In the genomic region with DNA sequence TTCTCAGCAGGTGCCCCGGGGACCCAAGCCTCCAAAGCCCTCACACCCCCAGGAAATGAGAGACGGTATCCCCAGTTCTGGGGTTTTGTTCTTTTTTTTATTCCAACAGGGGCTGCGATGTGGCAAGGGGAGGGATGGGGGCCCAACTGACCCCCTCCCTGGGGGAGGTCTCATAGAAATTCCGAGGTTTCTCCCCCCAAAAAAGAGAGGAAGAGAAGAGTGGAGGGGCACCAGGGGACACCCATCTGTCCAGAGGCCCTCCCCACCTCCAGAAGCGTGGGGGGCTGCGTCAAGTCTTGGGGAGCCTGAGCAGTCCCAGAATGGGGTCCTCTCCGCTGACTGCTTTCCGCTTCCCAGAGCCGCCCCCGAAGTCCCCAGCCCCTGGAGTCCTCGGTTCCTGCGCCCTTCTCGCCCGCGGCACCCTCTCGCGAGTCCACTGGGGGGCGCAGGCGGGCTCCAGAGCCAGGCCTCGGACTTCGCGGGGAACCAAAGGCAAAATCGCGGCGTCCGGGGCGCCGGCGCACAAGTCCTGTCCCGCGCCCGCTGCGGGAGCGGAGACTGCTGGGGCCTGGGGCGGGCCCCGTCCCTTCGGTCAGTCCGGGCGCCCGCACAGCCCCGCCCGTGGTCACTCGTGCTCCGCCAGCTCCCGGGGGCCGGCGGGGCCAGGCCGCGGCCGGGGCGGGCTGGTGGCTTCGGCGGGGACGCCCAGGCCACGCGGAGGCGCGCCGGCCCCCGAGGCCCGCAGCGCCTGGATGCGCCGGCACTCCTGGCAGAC, we compare ENCODE assay signal across 8 cellular contexts. TPM values are rescaled to one million over a fixed set of nuclear protein-coding genes. Genes with fewer than 3 reads are reported as not detected.
DNase-seq lines count a peak whose midpoint lies in the region; ATAC-seq, FAIRE-seq and TF ChIP-seq lines count a peak whose summit lies in the region.

No MANE protein-coding gene starts in this region.

- H3K27me3 ChIP-seq in BE2C = no peaks in the 10 kb centered on the region
- H3K27me3 ChIP-seq in GM23248 (replicated peaks; ENCODE audit: insufficient read depth) = peaks cover 40% of the 10 kb centered on the region
- peaks cover 4% of the 10 kb centered on the region; the same call in 1 of the 2 replicates for H3K27me3 ChIP-seq in Panc1 (ENCODE audit: control insufficient read depth, insufficient read depth, low read length)
- peaks cover 11% of the 10 kb centered on the region for H3K27me3 ChIP-seq in mammary epithelial cell (ENCODE audit: insufficient read depth, low read length)
- peaks cover 77% of the 10 kb centered on the region for H3K27me3 ChIP-seq in lower lobe of right lung (ENCODE audit: low read depth)

- DNase-seq in BE2C = peak; percentile 90
- DNase-seq in GM23248 = peak; percentile 86
- no peak for DNase-seq in Panc1 (ENCODE audit: low read depth, low spot score)
- no peak for DNase-seq in mammary epithelial cell
- no peak for DNase-seq in lower lobe of right lung
- peak; percentile 70 for DNase-seq in urothelium cell line (ENCODE audit: low spot score)
- no peak for DNase-seq in A172 (ENCODE audit: low spot score)

- FAIRE-seq in urothelium cell line (lab: Jason Lieb, UNC) = no peak

- H4K20me1 ChIP-seq in GM23248 (ENCODE audit: insufficient read depth) (no peaks in the 10 kb centered on the region), mammary epithelial cell (ENCODE audit: insufficient read depth, low read length) (no peaks in the 10 kb centered on the region)

- no peaks in the 10 kb centered on the region for H3K9me2 ChIP-seq in GM23248 (ENCODE audit: insufficient read depth)

- POLR2A ChIA-PET in Panc1 (lab: Charles Lee) = no interaction called here

- no peak overlapping the region for H2AFZ ChIP-seq in GM23248
- H2AFZ ChIP-seq in mammary epithelial cell (ENCODE audit: low read depth, low read length) = no peak overlapping the region

- CTCF ChIA-PET in Panc1 (lab: Charles Lee) (interaction anchor here (0.6 kb wide), 1 partner anchor 70 kb away, joined by 3 read pairs; a partner anchor contains a TSS), mammary epithelial cell (lab: Charles Lee; ENCODE audit: low non-redundant PET) (no interaction called here)

- dilution Hi-C loops in mammary epithelial cell (cut with HindIII; ENCODE audit: low sequenced_read_pairs) = no loop called here

- H3K9ac ChIP-seq in GM23248 (no peak overlapping the region), mammary epithelial cell (ENCODE audit: insufficient read depth, low read length) (no peak overlapping the region)

- TF ChIP-seq CTCF in BE2C (IDR thresholded peaks at IDR 0.05; ENCODE audit: low read depth, low read length) (peak; percentile 79), Panc1 (IDR thresholded peaks at IDR 0.05) (peak; percentile 88), mammary epithelial cell (conservative IDR thresholded peaks at IDR 0.05 in 1 of 2, IDR thresholded peaks at IDR 0.05 in 1 of 2; ENCODE audit: extremely low read depth in 1 of 2, insufficient read depth in 1 of 2, low read depth in 1 of 2, low read length in 2 of 2) (peak; percentile 38 to 71), lower lobe of right lung (IDR thresholded peaks at IDR 0.05) (peak; percentile 49)

- 4 to 5% methylated on average over 33 to 59 of the region's 64 CpGs for WGBS in GM23248 (ENCODE audit: low coverage in 1 of 2, low lambda C conversion rate in 2 of 2, missing lambda C conversion rate in 2 of 2), 2 experiments
- 18% methylated on average over 4 of the region's 64 CpGs for whole genome bisulfite sequencing in mammary epithelial cell (ENCODE audit: low coverage, missing lambda C conversion rate)

- no TSS peak for BruUV-seq in Panc1 (replicated peaks; lab: Mats Ljungman, UMichigan)
- no TSS peak for BruUV-seq in mammary epithelial cell (replicated peaks; lab: Mats Ljungman, UMichigan)

- H3K27ac ChIP-seq in GM23248 (no peak overlapping the region), Panc1 (ENCODE audit: low read length) (no peak overlapping the region), mammary epithelial cell (ENCODE audit: insufficient read depth, low read depth, low read length) (no peak overlapping the region), lower lobe of right lung (no peak overlapping the region)

- in situ Hi-C loops in GM23248 (cut with MboI) (no loop called here), Panc1 (cut with HindIII; ENCODE audit: low pct_unique_long_range_greater_than_20kb, low sequenced_read_pairs) (no loop called here), mammary epithelial cell (cut with MboI; ENCODE audit: low sequenced_read_pairs in 2 of 2) (no loop called here)

- no peaks in the 10 kb centered on the region for H3F3A ChIP-seq in GM23248 (ENCODE audit: insufficient read depth)

- no peaks in the 10 kb centered on the region for H3K36me3 ChIP-seq in BE2C
- H3K36me3 ChIP-seq in GM23248 (ENCODE audit: low read depth) = no peaks in the 10 kb centered on the region
- no peaks in the 10 kb centered on the region; the same call in 1 of the 2 replicates for H3K36me3 ChIP-seq in Panc1 (ENCODE audit: control insufficient read depth, insufficient read depth, low read length)
- no peaks in the 10 kb centered on the region for H3K36me3 ChIP-seq in mammary epithelial cell (ENCODE audit: insufficient read depth, low read length)
- H3K36me3 ChIP-seq in lower lobe of right lung = no peaks in the 10 kb centered on the region

- no peak overlapping the region for H3K4me2 ChIP-seq in GM23248 (ENCODE audit: unreplicated experiment)
- H3K4me2 ChIP-seq in mammary epithelial cell (ENCODE audit: insufficient read depth, low read depth, low read length) = peak overlapping the region; percentile 43

- H3K79me2 ChIP-seq in GM23248 (ENCODE audit: insufficient read depth) = no peaks in the 10 kb centered on the region
- no peaks in the 10 kb centered on the region for H3K79me2 ChIP-seq in mammary epithelial cell (ENCODE audit: insufficient read depth, low read length)

- ATAC-seq in Panc1 (peak; percentile 63), lower lobe of right lung (peak in 1 of 2 donors; percentile 20), GM18517 (IDR thresholded peaks at IDR 0.05; ENCODE audit: unreplicated experiment) (no peak)

- H3K4me3 ChIP-seq in BE2C (ENCODE audit: low read depth, low read length) = peak overlapping the region; percentile 65
- H3K4me3 ChIP-seq in GM23248 = peak overlapping the region; percentile 61; the same call in 1 of the 2 replicates
- peak overlapping the region in 1 of 2 experiments; percentile 13; a peak in 1 of 4 replicates for H3K4me3 ChIP-seq in Panc1 (ENCODE audit: low read depth in 2 of 2, low read length in 2 of 2)
- no peak overlapping the region for H3K4me3 ChIP-seq in mammary epithelial cell (replicated peaks in 1 of 3; ENCODE audit: insufficient read depth in 1 of 3, low read depth in 2 of 3, low read length in 3 of 3)
- H3K4me3 ChIP-seq in lower lobe of right lung = no peak overlapping the region

- H3K4me1 ChIP-seq in BE2C (peaks cover 31% of the 10 kb centered on the region), GM23248 (ENCODE audit: insufficient read depth) (no peaks in the 10 kb centered on the region), Panc1 (ENCODE audit: control insufficient read depth, insufficient read depth, low read length) (no peaks in the 10 kb centered on the region), mammary epithelial cell (ENCODE audit: insufficient read depth, low read length) (peaks cover 6% of the 10 kb centered on the region), lower lobe of right lung (peaks cover 12% of the 10 kb centered on the region)

- H3K9me3 ChIP-seq in BE2C (no peaks in the 10 kb centered on the region), GM23248 (ENCODE audit: low read depth) (no peaks in the 10 kb centered on the region), Panc1 (ENCODE audit: control insufficient read depth, insufficient read depth, low read depth, low read length) (no peaks in the 10 kb centered on the region), mammary epithelial cell (replicated peaks; ENCODE audit: insufficient read depth, low read length) (no peaks in the 10 kb centered on the region), lower lobe of right lung (no peaks in the 10 kb centered on the region)

- intact Hi-C loops in Panc1 (cut with micrococcal nuclease; ENCODE audit: unreplicated experiment) (no loop called here), mammary epithelial cell (cut with micrococcal nuclease) (loop anchor here (1.0 kb wide), 1 partner anchor 36 kb away; no protein-coding TSS in a partner anchor), lower lobe of right lung (cut with DNase I) (no loop called here)

RNA-seq across cellular contexts. Expression of a gene that starts 4.4 kb away (rescaled TPM):
- polyA plus RNA-seq in BE2C (2012; ENCODE audit: insufficient read depth, insufficient read length, low read depth) = 523 TPM
- total RNA-seq in GM23248 (2014; rRNA removed; shearing (Covaris generic)) = 0.11 and 0.63 TPM in 2 replicates
- 0.34 and 0.36 TPM in 2 replicates for polyA plus RNA-seq in GM23248 (2016; fragmentation: Nextera tagmentation; extraction: Ambion mirVana)
- 4.9 TPM for total RNA-seq in Panc1 (2021; ENCODE audit: unreplicated experiment)
- 4.0 TPM for polyA plus RNA-seq in Panc1 (2012; ENCODE audit: insufficient read length)
- total RNA-seq in mammary epithelial cell = under 1 TPM in 1 of 2 donors, not detected in 1; 0.87 TPM
- polyA plus RNA-seq in mammary epithelial cell = 0.08 TPM
- polyA minus RNA-seq in mammary epithelial cell = not detected
- 0.97 TPM for total RNA-seq in lower lobe of right lung
- total RNA-seq in A172 (2014; rRNA removed; shearing (Covaris generic)) = 0.76 and 0.86 TPM in 2 replicates

RNA-seq across cellular contexts. Expression of a gene that starts 39.3 kb away (rescaled TPM):
- polyA plus RNA-seq in BE2C (2012; ENCODE audit: insufficient read depth, insufficient read length, low read depth) = 203 TPM
- 294 and 405 TPM in 2 replicates for total RNA-seq in GM23248 (2014; rRNA removed; shearing (Covaris generic))
- polyA plus RNA-seq in GM23248 (2016; fragmentation: Nextera tagmentation; extraction: Ambion mirVana) = 470 and 473 TPM in 2 replicates
- 69.1 TPM for total RNA-seq in Panc1 (2021; ENCODE audit: unreplicated experiment)
- polyA plus RNA-seq in Panc1 (2012; ENCODE audit: insufficient read length) = 192 TPM
- 100 to 1,000 TPM in 1 of 2 donors, 10 to 100 TPM in 1; 74.8 to 154 TPM for total RNA-seq in mammary epithelial cell
- polyA plus RNA-seq in mammary epithelial cell = 154 TPM
- polyA minus RNA-seq in mammary epithelial cell = 102 TPM
- 132 TPM for total RNA-seq in lower lobe of right lung
- total RNA-seq in A172 (2014; rRNA removed; shearing (Covaris generic)) = 105 and 138 TPM in 2 replicates

Comparison
In these comparisons a context has a peak if more than half of its experiments do, and no peak if none do; other contexts are left out.
1. DNase-seq: peak in BE2C (single experiment), GM23248 (single experiment) and urothelium cell line (single experiment); none in Panc1 (single experiment), mammary epithelial cell (single experiment), lower lobe of right lung (single experiment) and A172 (single experiment).
2. H3K4me3 ChIP-seq: peak in BE2C (single experiment) and GM23248 (single experiment); none in mammary epithelial cell (0 of 3) and lower lobe of right lung (single experiment).
3. Peak in every context shown above with its lines, with median percentiles within 50 percentile points of each other: CTCF ChIP-seq.